In the genomic region with DNA sequence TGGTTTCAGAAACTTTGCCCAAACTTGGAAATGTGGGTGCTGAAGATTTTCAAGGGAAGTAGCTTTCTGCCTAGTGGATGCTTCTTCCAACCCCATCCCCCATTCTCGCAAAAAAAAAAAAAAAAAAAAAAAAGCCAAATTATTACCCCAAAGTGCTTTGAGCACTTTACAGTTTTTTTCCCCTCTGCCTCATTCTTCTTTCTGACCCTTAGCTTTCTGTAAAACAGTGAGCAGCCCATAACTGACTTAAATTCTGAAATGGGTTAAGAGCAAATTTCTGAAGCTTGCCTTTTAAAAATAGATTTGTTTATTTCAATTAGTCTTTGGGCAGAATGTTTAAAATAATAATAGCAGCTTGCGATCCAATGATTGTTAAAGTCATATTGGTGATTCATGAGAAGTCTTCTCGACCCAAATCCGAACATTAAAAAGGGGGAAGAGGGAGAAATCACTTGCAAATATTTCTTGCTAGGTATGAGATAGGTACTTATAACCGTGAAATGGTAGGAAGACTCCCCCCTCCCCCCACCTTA, we compare ENCODE assay signal across 8 cellular contexts. TPM values are rescaled to one million over a fixed set of nuclear protein-coding genes. Genes with fewer than 3 reads are reported as not detected.
DNase-seq lines count a peak whose midpoint lies in the region; ATAC-seq, FAIRE-seq and TF ChIP-seq lines count a peak whose summit lies in the region.

No MANE protein-coding gene starts in this region.

- H3K36me3 ChIP-seq in K562 (ENCODE audit: control insufficient read depth, insufficient read depth, low read length), result no peaks in the 10 kb centered on the region
- H3K36me3 ChIP-seq in lung (ENCODE audit: control insufficient read depth in 2 of 2, insufficient read depth in 2 of 2, low read length in 2 of 2), result no peaks in the 10 kb centered on the region
- H3K36me3 ChIP-seq in upper lobe of right lung, result no peaks in the 10 kb centered on the region

- H2AFZ ChIP-seq in K562 (ENCODE audit: low read depth, low read length), result peak overlapping the region; percentile 54; the same call in 1 of the 2 replicates

- peaks cover 3% of the 10 kb centered on the region for H3K36me3 Mint-ChIP-seq in activated naive CD4-positive, alpha-beta T cell treated with anti-CD3 and anti-CD28 coated beads, Interleukin-2, amount 50 U/mL, for 24 hours
- H3K36me3 Mint-ChIP-seq in activated naive CD4-positive, alpha-beta T cell treated with anti-CD3 and anti-CD28 coated beads, Interleukin-2, amount 50 U/mL, for 72 hours, result peaks cover 6 to 7% of the 10 kb centered on the region in 2 donors

- FAIRE-seq in K562 (lab: Jason Lieb, UNC), result no peak

- H3K4me1 Mint-ChIP-seq in activated naive CD4-positive, alpha-beta T cell treated with anti-CD3 and anti-CD28 coated beads, Interleukin-2, amount 50 U/mL, for 24 hours, result peaks cover 40% of the 10 kb centered on the region

- CTCF ChIA-PET in K562 (lab: Yijun Ruan, JAX; ENCODE audit: low intra/inter-chr PET ratio), result no interaction called here

- H3K27me3 Mint-ChIP-seq in activated naive CD4-positive, alpha-beta T cell treated with anti-CD3 and anti-CD28 coated beads, Interleukin-2, amount 50 U/mL, for 24 hours, result peaks cover 39% of the 10 kb centered on the region

- no peaks in the 10 kb centered on the region for H3K9me3 Mint-ChIP-seq in activated naive CD4-positive, alpha-beta T cell treated with anti-CD3 and anti-CD28 coated beads, Interleukin-2, amount 50 U/mL, for 24 hours
- no peaks in the 10 kb centered on the region for H3K9me3 Mint-ChIP-seq in activated naive CD4-positive, alpha-beta T cell treated with anti-CD3 and anti-CD28 coated beads, Interleukin-2, amount 50 U/mL, for 72 hours

- TF ChIP-seq CTCF in K562 (IDR thresholded peaks at IDR 0.05 in 2 of 3, conservative IDR thresholded peaks at IDR 0.05 in 1 of 3; ENCODE audit: insufficient read depth in 2 of 3, low read depth in 1 of 3, low read length in 3 of 3) (no peak), lung (IDR thresholded peaks at IDR 0.05; ENCODE audit: control extremely low read depth, extremely low read depth) (no peak), upper lobe of right lung (IDR thresholded peaks at IDR 0.05) (no peak)

- H3K27ac Mint-ChIP-seq in activated naive CD4-positive, alpha-beta T cell treated with anti-CD3 and anti-CD28 coated beads, Interleukin-2, amount 50 U/mL, for 24 hours, result peak overlapping the region; percentile 70
- peak overlapping the region in 1 of 2 donors; percentile 44 for H3K27ac Mint-ChIP-seq in activated naive CD4-positive, alpha-beta T cell treated with anti-CD3 and anti-CD28 coated beads, Interleukin-2, amount 50 U/mL, for 72 hours

- peaks cover 12% of the 10 kb centered on the region for H4K20me1 ChIP-seq in K562 (replicated peaks; ENCODE audit: control insufficient read depth, insufficient read depth, low read length)

- POLR2A ChIA-PET in K562 (lab: Yijun Ruan, JAX), result interaction anchor here (0.6 to 1.1 kb wide), 2 partner anchors 23 to 248 kb away, joined by 3 to 4 read pairs; no protein-coding TSS in a partner anchor

- H3K9me1 ChIP-seq in K562 (ENCODE audit: control insufficient read depth, insufficient read depth, low read length), result no peaks in the 10 kb centered on the region

- no peaks in the 10 kb centered on the region for H3K79me2 ChIP-seq in K562 (ENCODE audit: control insufficient read depth, insufficient read depth, low read length)

- intact Hi-C loops in K562 (cut with micrococcal nuclease), result loop anchor here (5.0 kb wide), 2 partner anchors 581 to 736 kb away; no protein-coding TSS in a partner anchor
- intact Hi-C loops in upper lobe of right lung (cut with DNase I), result no loop called here

- peak overlapping the region; percentile 38 for H3K4me2 ChIP-seq in K562 (ENCODE audit: insufficient read depth, low read length)

- ATAC-seq in activated naive CD4-positive, alpha-beta T cell treated with anti-CD3 and anti-CD28 coated beads, Interleukin-2, amount 50 U/mL, for 72 hours, result no peak
- ATAC-seq in K562 (no peak), lung (ENCODE audit: insufficient read depth, low FRiP score) (no peak), upper lobe of right lung (no peak), GM19463 (IDR thresholded peaks at IDR 0.05; ENCODE audit: unreplicated experiment) (no peak)

- no peak for TF ChIP-seq RAD21 in K562 (CRISPR knock-in tag; conservative IDR thresholded peaks at IDR 0.05 in 1 of 2, IDR thresholded peaks at IDR 0.05 in 1 of 2)

- H3K4me3 Mint-ChIP-seq in activated naive CD4-positive, alpha-beta T cell treated with anti-CD3 and anti-CD28 coated beads, Interleukin-2, amount 50 U/mL, for 24 hours, result peak overlapping the region; percentile 95

- DNase-seq in activated naive CD4-positive, alpha-beta T cell treated with anti-CD3 and anti-CD28 coated beads, Interleukin-2, amount 50 U/mL, for 72 hours (ENCODE audit: low spot score in 2 of 2), result no peak
- DNase-seq in K562 (ENCODE audit: extremely low read depth in 1 of 4, low spot score in 3 of 4), result peak in 1 of 4 experiments; percentile 16
- no peak for DNase-seq in lung (ENCODE audit: low spot score)
- DNase-seq in upper lobe of right lung, result no peak
- DNase-seq in putamen (ENCODE audit: low spot score), result no peak
- no peak for DNase-seq in activated gamma-delta T cell treated with Interleukin-2 at 50 U/mL for 16 hours

- 11% methylated on average over 5 of the region's 5 CpGs for whole genome bisulfite sequencing in K562 (ENCODE audit: insufficient coverage, low coverage, missing lambda C conversion rate)
- 4 to 7% methylated on average over 5 of the region's 5 CpGs for WGBS in lung, 2 donors

- H3K27ac ChIP-seq in K562 (ENCODE audit: extremely low read depth, low read depth, low read length) (no peak overlapping the region), lung (ENCODE audit: low read depth in 1 of 2, low read length in 1 of 2) (no peak overlapping the region), upper lobe of right lung (peak overlapping the region; percentile 20)

- TF ChIP-seq EP300 in K562 (IDR thresholded peaks at IDR 0.05; ENCODE audit: low read length), result no peak

- no peak overlapping the region; a peak in 1 of 4 replicates for H3K9ac ChIP-seq in K562 (ENCODE audit: insufficient read depth in 1 of 2, low read depth in 2 of 2, low read length in 2 of 2)

- H3K9me3 ChIP-seq in K562 (replicated peaks; ENCODE audit: control insufficient read depth, insufficient read depth, low read depth, low read length) (no peaks in the 10 kb centered on the region), lung (ENCODE audit: control insufficient read depth in 2 of 2, insufficient read depth in 1 of 2, low read length in 1 of 2) (no peaks in the 10 kb centered on the region), upper lobe of right lung (no peaks in the 10 kb centered on the region)

- H3K4me3 ChIP-seq in K562 (0 out of 2 replicates have a peak overlapping the region, but pooled peaks have one; percentile 8), lung (peak overlapping the region; percentile 37), upper lobe of right lung (peak overlapping the region; percentile 71)

- in situ Hi-C loops in K562 (cut with MboI), result no loop called here

- H3K27me3 ChIP-seq in K562 (ENCODE audit: control insufficient read depth in 2 of 2, insufficient read depth in 2 of 2, low read length in 2 of 2), result peaks cover 33 to 37% of the 10 kb centered on the region in 2 experiments
- H3K27me3 ChIP-seq in lung (ENCODE audit: control insufficient read depth, insufficient read depth), result no peaks in the 10 kb centered on the region
- peaks cover 3% of the 10 kb centered on the region for H3K27me3 ChIP-seq in upper lobe of right lung

- no TSS peak for BruUV-seq in K562 (replicated peaks; lab: Mats Ljungman, UMichigan)

- no peak for TF ChIP-seq POLR2A in K562 (conservative IDR thresholded peaks at IDR 0.05)

- H3K4me1 ChIP-seq in K562 (replicated peaks in 1 of 2; ENCODE audit: control insufficient read depth in 2 of 2, insufficient read depth in 2 of 2, low read length in 2 of 2), result peaks cover 0 to 30% of the 10 kb centered on the region in 2 experiments; a peak in 2 of 5 replicates
- peaks cover 0 to 7% of the 10 kb centered on the region in 2 donors for H3K4me1 ChIP-seq in lung (ENCODE audit: control insufficient read depth in 2 of 2, insufficient read depth in 2 of 2, low read length in 2 of 2)
- peaks cover 3% of the 10 kb centered on the region for H3K4me1 ChIP-seq in upper lobe of right lung

TF ChIP-seq in K562, 482 proteins besides CTCF, POLR2A, EP300 and RAD21 (continues in another document):
- TF ChIP-seq, protein P1, sequence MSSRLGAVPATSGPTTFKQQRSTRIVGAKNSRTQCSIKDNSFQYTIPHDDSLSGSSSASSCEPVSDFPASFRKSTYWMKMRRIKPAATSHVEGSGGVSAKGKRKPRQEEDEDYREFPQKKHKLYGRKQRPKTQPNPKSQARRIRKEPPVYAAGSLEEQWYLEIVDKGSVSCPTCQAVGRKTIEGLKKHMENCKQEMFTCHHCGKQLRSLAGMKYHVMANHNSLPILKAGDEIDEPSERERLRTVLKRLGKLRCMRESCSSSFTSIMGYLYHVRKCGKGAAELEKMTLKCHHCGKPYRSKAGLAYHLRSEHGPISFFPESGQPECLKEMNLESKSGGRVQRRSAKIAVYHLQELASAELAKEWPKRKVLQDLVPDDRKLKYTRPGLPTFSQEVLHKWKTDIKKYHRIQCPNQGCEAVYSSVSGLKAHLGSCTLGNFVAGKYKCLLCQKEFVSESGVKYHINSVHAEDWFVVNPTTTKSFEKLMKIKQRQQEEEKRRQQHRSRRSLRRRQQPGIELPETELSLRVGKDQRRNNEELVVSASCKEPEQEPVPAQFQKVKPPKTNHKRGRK (tag; IDR thresholded peaks at IDR 0.05), result no peak
- TF ChIP-seq GABPA (tag; conservative IDR thresholded peaks at IDR 0.05; ENCODE audit: low read depth), result no peak

RNA-seq across cellular contexts. Expression of gene FST, which starts 1.0 kb away (rescaled TPM):
- total RNA-seq in activated naive CD4-positive, alpha-beta T cell treated with anti-CD3 and anti-CD28 coated beads, Interleukin-2, amount 50 U/mL, for 72 hours, result under 1 TPM in 1 of 2 donors, not detected in 1; 0.18 TPM
- total RNA-seq in K562 (2011; cell fraction: chromatin; rRNA removed; ENCODE audit: low replicate concordance), result not detected in 2 replicates
- not detected in 2 replicates for total RNA-seq in K562 (2011; cell fraction: nucleolus; rRNA removed)
- not detected in 2 replicates for total RNA-seq in K562 (2011; cell fraction: nucleoplasm; rRNA removed)
- total RNA-seq in K562 (2014; rRNA removed) (not detected in 2 replicates), K562 (2014; rRNA removed; fragmentation: Illumina TruSeq; extraction: Trizol) (not detected in 2 replicates), K562 (2015; rRNA removed; fragmentation: Illumina TruSeq; extraction: Trizol) (not detected in 2 replicates), K562 (2021) (0.25 and 0.27 TPM in 2 replicates), lung (1 to 10 TPM; 2.0 to 3.9 TPM), upper lobe of right lung (4.2 TPM)
- polyA plus RNA-seq in K562 (2011; rRNA removed) (0.03 and 0.07 TPM in 2 replicates), K562 (2014; fragmentation: Illumina TruSeq; extraction: Trizol) (not detected in 2 replicates), K562 (2014; fragmentation: Nextera tagmentation; extraction: Ambion mirVana) (not detected), K562 (2014; rRNA removed) (not detected in 2 replicates), lung (1 to 10 TPM; 1.5 to 3.2 TPM)
- 0.01 TPM in 1 of 2 replicates, not detected in the other for polyA plus RNA-seq in K562 (2011; cell fraction: cytosol; rRNA removed)
- polyA plus RNA-seq in K562 (2011; cell fraction: nucleus; rRNA removed), result 0.18 TPM in 1 of 2 replicates, not detected in the other
- polyA plus RNA-seq in K562 (2012), result not detected in 2 replicates
- polyA minus RNA-seq in K562 (2011; rRNA and poly(A)+ RNA removed), result not detected in 2 replicates
- polyA minus RNA-seq in K562 (2011; cell fraction: cytosol; rRNA and poly(A)+ RNA removed), result not detected in 2 replicates
- not detected in 2 replicates for polyA minus RNA-seq in K562 (2011; cell fraction: nucleus; rRNA and poly(A)+ RNA removed)

Comparison
In these comparisons a context has a peak if more than half of its experiments do, and no peak if none do; other contexts are left out.
1. H3K4me3 ChIP-seq: peak in every context shown above with its lines; median percentile 71 in upper lobe of right lung; 37 in lung; 8 in K562.